In genomic region chr3:8485943-8486342, GRCh38 we compare ENCODE assay signal across 24 cellular contexts. TPM values are rescaled to one million over a fixed set of nuclear protein-coding genes. Genes with fewer than 3 reads are reported as not detected.
"Had no signal": no experiment of that assay in that cellular context is flagged by ENCODE, and none has a peak within 500 bp of the region (broad histone marks: within the 10 kb centered on the region; RNA-seq: fewer than 3 reads in every experiment).

No MANE protein-coding gene starts in this region.

- DNase-seq: activated CD4-positive, alpha-beta T cell treated with anti-CD3 and anti-CD28 coated beads for 36 hours; activated CD4-positive, alpha-beta T cell treated with anti-CD3 and anti-CD28 coated beads, Interleukin-2, amount 50 U/mL, for 4 hours; activated naive CD4-positive, alpha-beta T cell treated with Interleukin-2 at 50 U/mL for 16 hours; activated naive CD8-positive, alpha-beta T cell treated with anti-CD3 and anti-CD28 coated beads for 36 hours; activated T-cell treated with anti-CD3 and anti-CD28 coated beads, Interleukin-2, amount 50 U/mL, for 48 hours; dermis blood vessel endothelial cell; effector CD8-positive, alpha-beta T cell; hypothalamus; naive thymus-derived CD4-positive, alpha-beta T cell; occipital lobe; stimulated activated CD4-positive, alpha-beta T cell treated with anti-CD3 and anti-CD28 coated beads, Interleukin-4, amount 100 ng/mL, for 4 hours; stimulated activated naive CD8-positive, alpha-beta T cell treated with anti-CD3 and anti-CD28 coated beads, Interleukin-15, Interleukin-2, amounts not matched to agents 100 U/mL and 50 U/mL, for 24 hours; substantia nigra; T1000 had no signal

- FAIRE-seq: frontal cortex, urothelium cell line had no signal

- H3K4me3 ChIP-seq: cardiac muscle cell, right atrium auricular region, tibial nerve had no signal

- H3K9me3 ChIP-seq: tibial nerve had no signal

- H3K36me3 Mint-ChIP-seq: activated naive CD8-positive, alpha-beta T cell treated with anti-CD3 and anti-CD28 coated beads for 36 hours; memory B cell had no signal

- ATAC-seq: activated CD4-positive, alpha-beta T cell treated with anti-CD3 and anti-CD28 coated beads for 36 hours; naive thymus-derived CD4-positive, alpha-beta T cell; stimulated activated naive CD8-positive, alpha-beta T cell treated with anti-CD3 and anti-CD28 coated beads, Interleukin-15, Interleukin-2, amounts not matched to agents 100 U/mL and 50 U/mL, for 24 hours; WTC11 had no signal

- H3K4me1 Mint-ChIP-seq: activated CD4-positive, alpha-beta T cell treated with anti-CD3 and anti-CD28 coated beads for 36 hours; activated naive CD8-positive, alpha-beta T cell treated with anti-CD3 and anti-CD28 coated beads for 36 hours; memory B cell; WTC11 had no signal

- H3K27ac ChIP-seq: cardiac muscle cell had no signal

- H3K27me3 ChIP-seq: cardiac muscle cell, right atrium auricular region, tibial nerve had no signal

- H3K4me3 Mint-ChIP-seq: activated CD4-positive, alpha-beta T cell treated with anti-CD3 and anti-CD28 coated beads for 36 hours; activated naive CD8-positive, alpha-beta T cell treated with anti-CD3 and anti-CD28 coated beads for 36 hours; memory B cell; naive thymus-derived CD4-positive, alpha-beta T cell; neural crest cell; T-helper 1 cell treated with Interleukin-12 subunit alpha and Interleukin-12 subunit beta and Interleukin-4 antibody, amounts not matched to agents 30 μg/mL and 1 μg/mL, for 36 hours; WTC11 had no signal

- H3K36me3 ChIP-seq: cardiac muscle cell, right atrium auricular region, tibial nerve had no signal

- H3K9me3 Mint-ChIP-seq: activated naive CD8-positive, alpha-beta T cell treated with anti-CD3 and anti-CD28 coated beads for 36 hours; memory B cell; T-helper 1 cell treated with Interleukin-12 subunit alpha and Interleukin-12 subunit beta and Interleukin-4 antibody, amounts not matched to agents 30 μg/mL and 1 μg/mL, for 36 hours had no signal

- H3K27ac Mint-ChIP-seq: activated CD4-positive, alpha-beta T cell treated with anti-CD3 and anti-CD28 coated beads for 36 hours; activated naive CD8-positive, alpha-beta T cell treated with anti-CD3 and anti-CD28 coated beads for 36 hours; memory B cell; naive thymus-derived CD4-positive, alpha-beta T cell; progenitor cell of endocrine pancreas; T-helper 1 cell treated with Interleukin-12 subunit alpha and Interleukin-12 subunit beta and Interleukin-4 antibody, amounts not matched to agents 30 μg/mL and 1 μg/mL, for 36 hours; WTC11 had no signal

- H3K27me3 Mint-ChIP-seq: activated CD4-positive, alpha-beta T cell treated with anti-CD3 and anti-CD28 coated beads for 36 hours; activated naive CD8-positive, alpha-beta T cell treated with anti-CD3 and anti-CD28 coated beads for 36 hours; memory B cell; progenitor cell of endocrine pancreas had no signal

RNA-seq across cellular contexts. Expression of gene LMCD1, which starts 15.7 kb away (rescaled TPM):
- polyA plus RNA-seq: naive thymus-derived CD4-positive, alpha-beta T cell had no signal
